In the genomic region with DNA sequence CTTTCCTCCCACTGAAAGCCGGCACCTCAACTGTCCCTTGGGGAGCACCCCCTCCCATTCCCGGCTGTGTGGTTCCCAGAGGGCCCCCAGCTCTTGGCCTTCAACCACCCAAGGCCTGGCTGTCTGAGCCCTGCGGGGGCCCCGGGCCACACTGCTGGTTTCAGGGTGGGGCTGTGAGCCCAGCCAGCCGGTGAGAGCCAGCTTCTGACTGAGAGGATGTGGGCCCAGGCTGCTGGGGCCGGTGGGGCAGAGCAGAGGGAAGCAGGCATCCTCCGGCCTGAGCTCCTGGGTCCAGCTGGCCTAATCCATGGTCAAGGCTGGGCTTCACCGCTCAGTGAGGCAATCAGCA, we compare ENCODE assay signal across 8 cellular contexts. TPM values are rescaled to one million over a fixed set of nuclear protein-coding genes. Genes with fewer than 3 reads are reported as not detected.
DNase-seq lines count a peak whose midpoint lies in the region; ATAC-seq and TF ChIP-seq lines count a peak whose summit lies in the region.

No MANE protein-coding gene starts in this region.

- H3K36me3 Mint-ChIP-seq in activated naive CD4-positive, alpha-beta T cell treated with anti-CD3 and anti-CD28 coated beads, Interleukin-2, amount 50 U/mL, for 24 hours = no peaks in the 10 kb centered on the region
- H3K36me3 Mint-ChIP-seq in glutamatergic neuron (ENCODE audit: unreplicated experiment) = no peaks in the 10 kb centered on the region

- H3K27me3 ChIP-seq in ascending aorta (no peaks in the 10 kb centered on the region), mucosa of rectum (ENCODE audit: control insufficient read depth in 2 of 2, insufficient read depth in 2 of 2, low read length in 2 of 2) (no peaks in the 10 kb centered on the region), transverse colon (no peaks in the 10 kb centered on the region)

- H3K27me3 Mint-ChIP-seq in activated naive CD4-positive, alpha-beta T cell treated with anti-CD3 and anti-CD28 coated beads, Interleukin-2, amount 50 U/mL, for 24 hours = no peaks in the 10 kb centered on the region
- peaks cover 1% of the 10 kb centered on the region for H3K27me3 Mint-ChIP-seq in glutamatergic neuron (ENCODE audit: unreplicated experiment)

- no peak for DNase-seq in activated naive CD4-positive, alpha-beta T cell treated with anti-CD3 and anti-CD28 coated beads, Interleukin-2, amount 50 U/mL, for 16 hours
- no peak for DNase-seq in ascending aorta (ENCODE audit: low spot score in 2 of 2)
- DNase-seq in transverse colon = no peak
- no peak for DNase-seq in glutamatergic neuron

- intact Hi-C loops in ascending aorta (cut with DNase I) = no loop called here
- intact Hi-C loops in transverse colon (cut with DNase I; ENCODE audit: low total_unique reads) = no loop called here

- no peak for TF ChIP-seq POLR2A in transverse colon (IDR thresholded peaks at IDR 0.05)

- H3K9me3 ChIP-seq in ascending aorta (no peaks in the 10 kb centered on the region), mucosa of rectum (ENCODE audit: control insufficient read depth in 2 of 2, low read length in 2 of 2) (no peaks in the 10 kb centered on the region), transverse colon (no peaks in the 10 kb centered on the region)

- H3K27ac ChIP-seq in ascending aorta (peak overlapping the region; percentile 19 to 63), mucosa of rectum (ENCODE audit: low read depth in 2 of 2, low read length in 2 of 2) (peak overlapping the region; percentile 88 to 89), transverse colon (peak overlapping the region; percentile 78 to 86 (median 82))

- H3K9ac ChIP-seq in mucosa of rectum (ENCODE audit: low read depth in 1 of 2, low read length in 2 of 2) = peak overlapping the region in 1 of 2 donors; percentile 73

- peak overlapping the region; percentile 23 for H3K4me3 Mint-ChIP-seq in activated naive CD4-positive, alpha-beta T cell treated with anti-CD3 and anti-CD28 coated beads, Interleukin-2, amount 50 U/mL, for 24 hours
- no peak overlapping the region for H3K4me3 Mint-ChIP-seq in glutamatergic neuron (ENCODE audit: unreplicated experiment)

- H3K4me3 ChIP-seq in ascending aorta (no peak overlapping the region), mucosa of rectum (ENCODE audit: low read length in 2 of 2) (no peak overlapping the region), transverse colon (no peak overlapping the region)

- WGBS in transverse colon (ENCODE audit: low coverage in 1 of 2), 2 donors = 83% methylated on average over 7 of the region's 8 CpGs; no CpG with 5 or more reads in 1 of the 2 donors

- ATAC-seq in GM19397 (IDR thresholded peaks at IDR 0.05; ENCODE audit: unreplicated experiment) = no peak
- no peak for ATAC-seq in GM18517 (IDR thresholded peaks at IDR 0.05; ENCODE audit: unreplicated experiment)

- no peak for TF ChIP-seq EP300 in transverse colon (IDR thresholded peaks at IDR 0.05; ENCODE audit: low read depth)

- in situ Hi-C loops in transverse colon (cut with MboI; ENCODE audit: low pct_ligation_motif_present in 1 of 4, low pct_unique_long_range_greater_than_20kb in 1 of 4, low sequenced_read_pairs in 3 of 4) = no loop called here

- no peaks in the 10 kb centered on the region for H3K9me3 Mint-ChIP-seq in activated naive CD4-positive, alpha-beta T cell treated with anti-CD3 and anti-CD28 coated beads, Interleukin-2, amount 50 U/mL, for 24 hours
- peaks cover 1% of the 10 kb centered on the region for H3K9me3 Mint-ChIP-seq in glutamatergic neuron (ENCODE audit: unreplicated experiment)

- TF ChIP-seq CTCF in ascending aorta (IDR thresholded peaks at IDR 0.05) (no peak), transverse colon (IDR thresholded peaks at IDR 0.05) (no peak), glutamatergic neuron (IDR thresholded peaks at IDR 0.05; ENCODE audit: partially characterized antibody, unreplicated experiment) (no peak)

- peaks cover 26% of the 10 kb centered on the region for H3K4me1 Mint-ChIP-seq in activated naive CD4-positive, alpha-beta T cell treated with anti-CD3 and anti-CD28 coated beads, Interleukin-2, amount 50 U/mL, for 24 hours
- peaks cover 4% of the 10 kb centered on the region for H3K4me1 Mint-ChIP-seq in glutamatergic neuron (ENCODE audit: low read depth, unreplicated experiment)

- H3K4me1 ChIP-seq in ascending aorta = peaks cover 4 to 31% of the 10 kb centered on the region in 2 donors
- peaks cover 37 to 42% of the 10 kb centered on the region in 2 donors for H3K4me1 ChIP-seq in mucosa of rectum (ENCODE audit: control insufficient read depth in 2 of 2, insufficient read depth in 2 of 2, low read length in 2 of 2)
- H3K4me1 ChIP-seq in transverse colon = peaks cover 37 to 52% (median 45%) of the 10 kb centered on the region in 4 donors

- H3K36me3 ChIP-seq in ascending aorta (no peaks in the 10 kb centered on the region), mucosa of rectum (ENCODE audit: control insufficient read depth in 2 of 2, insufficient read depth in 2 of 2, low read length in 2 of 2) (peaks cover 0 to 5% of the 10 kb centered on the region in 2 donors), transverse colon (no peaks in the 10 kb centered on the region)

- no peak overlapping the region for H3K27ac Mint-ChIP-seq in activated naive CD4-positive, alpha-beta T cell treated with anti-CD3 and anti-CD28 coated beads, Interleukin-2, amount 50 U/mL, for 24 hours
- H3K27ac Mint-ChIP-seq in glutamatergic neuron (ENCODE audit: unreplicated experiment) = no peak overlapping the region

RNA-seq across cellular contexts. Expression of gene LGALS3BP, which starts 0.9 kb away (rescaled TPM):
- total RNA-seq in ascending aorta = 365 TPM
- 1,000 to 10,000 TPM in 2 of 4 donors, 100 to 1,000 TPM in 2; 796 to 1,440 (median 1,077) TPM for total RNA-seq in transverse colon
- total RNA-seq in glutamatergic neuron (ENCODE audit: unreplicated experiment) = 30.3 TPM

RNA-seq across cellular contexts. Expression of gene CANT1, which starts 29.0 kb away (rescaled TPM):
- total RNA-seq in ascending aorta = 67.2 TPM
- 100 to 1,000 TPM in 3 of 4 donors, 10 to 100 TPM in 1; 89.4 to 231 (median 138) TPM for total RNA-seq in transverse colon
- 33.3 TPM for total RNA-seq in glutamatergic neuron (ENCODE audit: unreplicated experiment)

RNA-seq across cellular contexts. Expression of gene C1QTNF1, which starts 43.4 kb away (rescaled TPM):
- total RNA-seq in ascending aorta = 435 TPM
- total RNA-seq in transverse colon = 10 to 100 TPM in 2 of 4 donors, 1 to 10 TPM in 2; 5.4 to 35.5 (median 12.0) TPM
- total RNA-seq in glutamatergic neuron (ENCODE audit: unreplicated experiment) = 0.15 TPM

RNA-seq across cellular contexts. Expression of gene TIMP2, which starts 55.4 kb away (rescaled TPM):
- total RNA-seq in ascending aorta = 278 TPM
- total RNA-seq in transverse colon = 10 to 100 TPM; 32.2 to 70.7 (median 54.6) TPM
- 121 TPM for total RNA-seq in glutamatergic neuron (ENCODE audit: unreplicated experiment)

Comparison
In these comparisons a context has a peak if more than half of its experiments do, and no peak if none do; other contexts are left out.
1. RNA of gene LGALS3BP, which starts 0.9 kb away (total RNA-seq): 796 to 1,440 TPM in transverse colon and 365 TPM in ascending aorta (single experiment); 30.3 TPM in glutamatergic neuron (single experiment); every median in the first group is over 10 times any median in the second.
2. RNA of gene C1QTNF1, which starts 43.4 kb away (total RNA-seq): 435 TPM in ascending aorta (single experiment); 5.4 to 35.5 TPM in transverse colon and 0.15 TPM in glutamatergic neuron (single experiment); every median in the first group is over 10 times any median in the second.
3. Peak in every context shown above with its lines, with median percentiles within 50 percentile points of each other: H3K27ac ChIP-seq.